7 cellular contexts compared by ENCODE assay signal in genomic region chr2:107290041-107290440, GRCh38.
"Had no signal": no experiment of that assay in that cellular context is flagged by ENCODE, and none has a peak within 500 bp of the region (broad histone marks: within the 10 kb centered on the region; RNA-seq: fewer than 3 reads in every experiment).

No MANE protein-coding gene starts in this region.

- H3K4me1 Mint-ChIP-seq: GM23338, H9, IgD-negative memory B cell had no signal

- H3K27me3 Mint-ChIP-seq: IgD-negative memory B cell had no signal

- DNase-seq: H9, HCEC 1CT, HFFc6, KBM-7 had no signal

- H3K4me3 ChIP-seq: GM23338 had no signal

- H3K4me2 ChIP-seq: GM23338 had no signal

- H3K4me3 Mint-ChIP-seq: GM23338, H9, HFFc6, IgD-negative memory B cell had no signal

- H2AFZ ChIP-seq: GM23338 had no signal

- H3K27ac ChIP-seq: HL-60 had no signal

- H3K27ac Mint-ChIP-seq: GM23338, H9, HFFc6, IgD-negative memory B cell had no signal
